ENCODE assay signal across 28 cellular contexts in genomic region chrX:15747626-15748173, GRCh38. TPM values are rescaled to one million over a fixed set of nuclear protein-coding genes. Genes with fewer than 3 reads are reported as not detected.
DNase-seq lines count a peak whose midpoint lies in the region; ATAC-seq, FAIRE-seq and TF ChIP-seq lines count a peak whose summit lies in the region.
"Had no signal": no experiment of that assay in that cellular context is flagged by ENCODE, and none has a peak within 500 bp of the region (broad histone marks: within the 10 kb centered on the region; RNA-seq: fewer than 3 reads in every experiment).

No MANE protein-coding gene starts in this region.

- DNase-seq in NCI-H82 (lab: John Stamatoyannopoulos, UW), result peak; percentile 29
- DNase-seq in NCI-H82 treated with DMSO at 0.1 percent for 48 hours (lab: John Stamatoyannopoulos, UW; ENCODE audit: unreplicated experiment), result no peak
- DNase-seq in H9, result no peak
- DNase-seq in H1 (ENCODE audit: low read depth in 1 of 2, low spot score in 2 of 2), result no peak
- DNase-seq in nephron progenitor cell, result peak; percentile 16
- DNase-seq in adrenal gland, result no peak
- no peak for DNase-seq in GM03348 (ENCODE audit: low spot score)
- DNase-seq: 8988T; activated CD4-positive, CD25-positive, alpha-beta regulatory T cell treated with anti-CD3 and anti-CD28 coated beads, Interleukin-2, amount 50 U/mL, for 72 hours; activated gamma-delta T cell treated with Interleukin-2 at 50 U/mL for 16 hours; activated T-cell treated with anti-CD3 and anti-CD28 coated beads, Interleukin-2, amount 50 U/mL, for 24 hours; H7; KG1; kidney glomerular epithelial cell; MG63; NCI-H1417 treated with DMSO at 0.1 percent for 48 hours; NCI-H2081; NCI-H226; sigmoid colon; stimulated activated CD4-positive, alpha-beta T cell treated with anti-CD3 and anti-CD28 coated beads, Interleukin-4, amount 100 ng/mL, for 4 hours; stimulated activated naive CD4-positive, alpha-beta T cell; SW 1271 had no signal

- no peak for TF ChIP-seq CTCF in H9 (conservative IDR thresholded peaks at IDR 0.05)
- TF ChIP-seq CTCF in H1 (IDR thresholded peaks at IDR 0.05; ENCODE audit: control extremely low read depth in 1 of 3, insufficient read depth in 1 of 3, low read depth in 1 of 3, low read length in 3 of 3), result no peak
- TF ChIP-seq CTCF in nephron progenitor cell (IDR thresholded peaks at IDR 0.05), result no peak
- no peak for TF ChIP-seq CTCF in adrenal gland (IDR thresholded peaks at IDR 0.05)

- no peak overlapping the region for H3K4me3 ChIP-seq in H1 (ENCODE audit: extremely low read depth in 1 of 4, insufficient read depth in 2 of 4, low read depth in 3 of 4, low read length in 4 of 4)
- H3K4me3 ChIP-seq in adrenal gland, result no peak overlapping the region
- H3K4me3 ChIP-seq: breast epithelium, lung, MG63, sigmoid colon had no signal

- H3K36me3 ChIP-seq in H1 (ENCODE audit: control insufficient read depth in 2 of 4, insufficient read depth in 4 of 4, low read length in 3 of 4), result no peaks in the 10 kb centered on the region
- H3K36me3 ChIP-seq in adrenal gland (replicated peaks in 1 of 2), result no peaks in the 10 kb centered on the region
- H3K36me3 ChIP-seq: breast epithelium, MG63, sigmoid colon had no signal

- TF ChIP-seq EP300 in H1 (IDR thresholded peaks at IDR 0.05; ENCODE audit: borderline replicate concordance in 1 of 2, low read depth in 2 of 2, low read length in 2 of 2), result no peak

- H3T11ph ChIP-seq in H9 (ENCODE audit: low read length), result no peak overlapping the region

- no peak overlapping the region for H3K14ac ChIP-seq in H9 (ENCODE audit: insufficient read depth, low read length)
- no peak overlapping the region for H3K14ac ChIP-seq in H1 (ENCODE audit: insufficient read length)

- peaks cover 55 to 60% of the 10 kb centered on the region in 2 experiments for H3K4me1 Mint-ChIP-seq in H9
- peaks cover 44% of the 10 kb centered on the region for H3K4me1 Mint-ChIP-seq in nephron progenitor cell

- H3K9ac ChIP-seq in H9 (ENCODE audit: extremely low read depth, insufficient read length, low read length) (no peak overlapping the region), H1 (replicated peaks in 1 of 4; ENCODE audit: extremely low read depth in 1 of 4, low read depth in 3 of 4, low read length in 3 of 4) (no peak overlapping the region)

- intact Hi-C loops in adrenal gland (cut with DNase I), result no loop called here

- ATAC-seq in GM18498 (IDR thresholded peaks at IDR 0.05; ENCODE audit: unreplicated experiment), result no peak

- peaks cover 7% of the 10 kb centered on the region for H3K4me1 ChIP-seq in H9 (ENCODE audit: insufficient read depth, low read length)
- H3K4me1 ChIP-seq in H1 (replicated peaks in 1 of 4; ENCODE audit: control insufficient read depth in 3 of 4, insufficient read depth in 4 of 4, low read length in 3 of 4), result peaks cover 0 to 3% (median 1%) of the 10 kb centered on the region in 4 experiments; a peak in 3 of 7 replicates
- peaks cover 0 to 34% of the 10 kb centered on the region in 2 donors for H3K4me1 ChIP-seq in adrenal gland (replicated peaks in 1 of 2)
- H3K4me1 ChIP-seq: breast epithelium had no signal

- H3K79me2 ChIP-seq in H9 (ENCODE audit: insufficient read depth, low read length) (no peaks in the 10 kb centered on the region), H1 (ENCODE audit: control insufficient read depth in 1 of 2, insufficient read depth in 2 of 2, low read length in 2 of 2) (no peaks in the 10 kb centered on the region)

- H4K5ac ChIP-seq in H9 (ENCODE audit: insufficient read length, low read depth, low read length) (no peak overlapping the region), H1 (ENCODE audit: insufficient read length, low read depth, low read length) (no peak overlapping the region)

- H2BK120ac ChIP-seq in H9 (ENCODE audit: low read depth, low read length, poor library complexity, severe bottlenecking) (no peak overlapping the region), H1 (replicated peaks; ENCODE audit: low read depth, low read length) (no peak overlapping the region)

- TF ChIP-seq POLR2A in H1 (IDR thresholded peaks at IDR 0.05; ENCODE audit: control extremely low read depth in 1 of 2, low read depth in 2 of 2, low read length in 2 of 2) (no peak), adrenal gland (IDR thresholded peaks at IDR 0.05) (no peak)

- H3K27me3 ChIP-seq in H9 (ENCODE audit: insufficient read depth, low read length) (no peaks in the 10 kb centered on the region), H1 (replicated peaks in 1 of 4; ENCODE audit: control insufficient read depth in 3 of 4, extremely low read depth in 1 of 4, insufficient read depth in 3 of 4, low read length in 3 of 4) (no peaks in the 10 kb centered on the region), adrenal gland (no peaks in the 10 kb centered on the region)
- H3K27me3 ChIP-seq: breast epithelium, MG63, sigmoid colon had no signal

- no peak overlapping the region for H3K27ac ChIP-seq in H9 (ENCODE audit: insufficient read length, low read depth, low read length)
- no peak overlapping the region for H3K27ac ChIP-seq in H1 (ENCODE audit: low read depth, low read length)
- no peak overlapping the region for H3K27ac ChIP-seq in adrenal gland
- H3K27ac ChIP-seq: breast epithelium, sigmoid colon had no signal

- H3K23ac ChIP-seq in H9 (ENCODE audit: insufficient read length, low read depth, low read length), result no peak overlapping the region
- H3K23ac ChIP-seq in H1 (ENCODE audit: insufficient read length), result no peak overlapping the region

- H2BK5ac ChIP-seq in H9 (ENCODE audit: insufficient read length, low read length) (no peak overlapping the region), H1 (ENCODE audit: low read depth, low read length) (no peak overlapping the region)

- peak; percentile 89 for FAIRE-seq in H1 (lab: Jason Lieb, UNC)
- FAIRE-seq: GM12892, RCC 7860, urothelium cell line had no signal

- CTCF ChIA-PET in H1 (lab: Charles Lee; ENCODE audit: partially characterized antibody), result no interaction called here

- H3K27me3 Mint-ChIP-seq in H9 (ENCODE audit: low read depth), result no peaks in the 10 kb centered on the region
- H3K27me3 Mint-ChIP-seq in nephron progenitor cell (ENCODE audit: low read depth, poor library complexity), result peaks cover 7% of the 10 kb centered on the region
- H3K27me3 Mint-ChIP-seq: activated T-cell treated with anti-CD3 and anti-CD28 coated beads, Interleukin-2, amount 50 U/mL, for 24 hours had no signal

- H2BK12ac ChIP-seq in H9 (ENCODE audit: insufficient read length, low read depth, low read length), result no peak overlapping the region
- no peak overlapping the region for H2BK12ac ChIP-seq in H1 (ENCODE audit: low read depth, low read length)

- H3K18ac ChIP-seq in H9 (ENCODE audit: insufficient read length, low read depth, low read length) (no peak overlapping the region), H1 (ENCODE audit: extremely low read depth, low read length) (peak overlapping the region; percentile 48; the same call in 1 of the 2 replicates)

- no peak overlapping the region for H2AFZ ChIP-seq in H9 (ENCODE audit: low read length)
- no peak overlapping the region for H2AFZ ChIP-seq in H1 (ENCODE audit: low read length)

- H4K20me1 ChIP-seq in H9 (ENCODE audit: control insufficient read depth, insufficient read depth, insufficient read length), result no peaks in the 10 kb centered on the region
- H4K20me1 ChIP-seq in H1 (replicated peaks in 1 of 2; ENCODE audit: control insufficient read depth in 1 of 2, insufficient read depth in 2 of 2, low read length in 2 of 2), result no peaks in the 10 kb centered on the region

- H3K27ac Mint-ChIP-seq in H9 (peak overlapping the region in 2 of 3 experiments; percentile 8 to 67; a peak in 3 of 7 replicates), nephron progenitor cell (no peak overlapping the region)
- H3K27ac Mint-ChIP-seq: activated T-cell treated with anti-CD3 and anti-CD28 coated beads, Interleukin-2, amount 50 U/mL, for 24 hours had no signal

- no peak for TF ChIP-seq RAD21 in H1 (IDR thresholded peaks at IDR 0.05 in 1 of 2, conservative IDR thresholded peaks at IDR 0.05 in 1 of 2; ENCODE audit: low read depth in 2 of 2, low read length in 2 of 2)

- H3K23me2 ChIP-seq in H9 (ENCODE audit: insufficient read length, low read depth, low read length, poor library complexity, severe bottlenecking) (no peaks in the 10 kb centered on the region), H1 (ENCODE audit: low read depth, low read length) (no peaks in the 10 kb centered on the region)

- H2AK5ac ChIP-seq in H9 (ENCODE audit: insufficient read length, low read length) (no peak overlapping the region), H1 (ENCODE audit: low read depth, low read length) (no peak overlapping the region)

- no peak overlapping the region for H3K4ac ChIP-seq in H9 (ENCODE audit: low read depth, low read length)
- no peak overlapping the region for H3K4ac ChIP-seq in H1 (replicated peaks; ENCODE audit: insufficient read length, low read depth, low read length)

- WGBS in H9 (ENCODE audit: extremely low coverage, insufficient read length, low lambda C conversion rate), result no CpG with 5 or more reads among the region's 13 CpGs
- 56% methylated on average over 6 of the region's 13 CpGs; no CpG with 5 or more reads in 1 of the 2 experiments for WGBS in H1 (ENCODE audit: extremely low coverage in 1 of 2, insufficient coverage in 1 of 2, insufficient read length in 1 of 2, insufficient replicate concordance in 2 of 2, low coverage in 1 of 2, low lambda C conversion rate in 2 of 2, missing lambda C conversion rate in 1 of 2), 2 experiments
- WGBS in adrenal gland, 4 donors, result 92 to 94% (median 93%) methylated on average over 13 of the region's 13 CpGs

- no peaks in the 10 kb centered on the region for H3K9me3 ChIP-seq in H9 (ENCODE audit: control insufficient read depth, low read depth, low read length)
- no peaks in the 10 kb centered on the region for H3K9me3 ChIP-seq in H1 (ENCODE audit: insufficient read depth in 2 of 2, low read depth in 1 of 2, low read length in 1 of 2)
- H3K9me3 ChIP-seq in adrenal gland (replicated peaks in 1 of 3), result no peaks in the 10 kb centered on the region
- H3K9me3 ChIP-seq: breast epithelium, MG63, sigmoid colon had no signal

- H3K9me3 Mint-ChIP-seq in H9 (no peaks in the 10 kb centered on the region), nephron progenitor cell (no peaks in the 10 kb centered on the region)
- H3K9me3 Mint-ChIP-seq: activated T-cell treated with anti-CD3 and anti-CD28 coated beads, Interleukin-2, amount 50 U/mL, for 24 hours had no signal

- peaks cover 7 to 11% (median 10%) of the 10 kb centered on the region in 3 experiments; a peak in 6 of 7 replicates for H3K36me3 Mint-ChIP-seq in H9 (ENCODE audit: insufficient read depth in 1 of 3, low read depth in 3 of 3)
- H3K36me3 Mint-ChIP-seq in nephron progenitor cell (ENCODE audit: low read depth), result peaks cover 24% of the 10 kb centered on the region

- no peak overlapping the region for H4K8ac ChIP-seq in H9 (replicated peaks; ENCODE audit: insufficient read length, low read depth, low read length)
- no peak overlapping the region for H4K8ac ChIP-seq in H1 (ENCODE audit: extremely low read depth, insufficient read depth, low read length)

- H3K4me2 ChIP-seq in H9 (ENCODE audit: insufficient read depth, insufficient read length, low read length) (no peak overlapping the region), H1 (ENCODE audit: insufficient read depth in 1 of 2, low read depth in 2 of 2, low read length in 2 of 2) (no peak overlapping the region)

- H3K79me1 ChIP-seq in H9 (ENCODE audit: insufficient read depth, low read depth, low read length, poor library complexity, severe bottlenecking) (no peaks in the 10 kb centered on the region), H1 (ENCODE audit: low read depth, low read length) (no peaks in the 10 kb centered on the region)

- H2BK15ac ChIP-seq in H9 (ENCODE audit: low read depth, low read length) (no peak overlapping the region), H1 (ENCODE audit: low read length) (no peak overlapping the region)

- H4K91ac ChIP-seq in H9 (ENCODE audit: insufficient read length, low read depth, low read length) (no peak overlapping the region), H1 (replicated peaks; ENCODE audit: insufficient read length, low read length) (no peak overlapping the region)

- POLR2A ChIA-PET in H1 (lab: Charles Lee; ENCODE audit: partially characterized antibody), result no interaction called here

- H2BK20ac ChIP-seq in H9 (ENCODE audit: low read depth, low read length, poor library complexity, severe bottlenecking), result no peak overlapping the region
- H2BK20ac ChIP-seq in H1 (ENCODE audit: low read length), result no peak overlapping the region

- H3K4me3 Mint-ChIP-seq in H9 (no peak overlapping the region; a peak in 1 of 5 replicates), nephron progenitor cell (no peak overlapping the region)
- H3K4me3 Mint-ChIP-seq: activated T-cell treated with anti-CD3 and anti-CD28 coated beads, Interleukin-2, amount 50 U/mL, for 24 hours had no signal

- H3K56ac ChIP-seq in H9 (ENCODE audit: insufficient read length, low read depth, low read length) (no peak overlapping the region), H1 (replicated peaks; ENCODE audit: insufficient read length, low read depth, low read length) (no peak overlapping the region)

RNA-seq across cellular contexts. Expression of gene CA5B, which starts 9.6 kb away (rescaled TPM):
- total RNA-seq in H9 (2021) (6.4 and 8.3 TPM in 2 replicates), adrenal gland (10 to 100 TPM in 4 of 8 donors, 1 to 10 TPM in 4; 3.3 to 21.6 (median 11.0) TPM)
- 5.8 and 8.6 TPM in 2 replicates for total RNA-seq in H1 (2021; fragmentation: NEBNext Ultra II Directional; extraction: Animal tissue kit (Norgen Biotek cat#: 25700))
- polyA plus RNA-seq in H1 (2011; rRNA removed) (2.3 and 3.3 TPM in 2 replicates), adrenal gland (1 to 10 TPM; 2.5 to 6.7 (median 4.6) TPM)
- polyA plus RNA-seq in H1 (2011; cell fraction: cytosol; rRNA removed), result 3.1 TPM
- polyA plus RNA-seq in H1 (2011; cell fraction: nucleus; rRNA removed), result 5.6 TPM
- polyA plus RNA-seq in H1 (2012, experiment 1 of 2), result 2.8 to 3.8 TPM (median 3.7 TPM) in 4 replicates
- polyA plus RNA-seq in H1 (2012, experiment 2 of 2), result 2.4 TPM
- polyA plus RNA-seq in H1 (2013, experiment 1 of 2), result 4.3 TPM
- 4.4 TPM for polyA plus RNA-seq in H1 (2013, experiment 2 of 2)
- polyA minus RNA-seq in H1 (2011; rRNA and poly(A)+ RNA removed), result 8.5 and 9.5 TPM in 2 replicates
- polyA minus RNA-seq in H1 (2011; cell fraction: cytosol; rRNA and poly(A)+ RNA removed), result 4.1 TPM
- polyA minus RNA-seq in H1 (2011; cell fraction: nucleus; rRNA and poly(A)+ RNA removed), result 7.8 TPM

RNA-seq across cellular contexts. Expression of gene ZRSR2, which starts 42.6 kb away (rescaled TPM):
- total RNA-seq in H9 (2021) (20.2 and 21.1 TPM in 2 replicates), adrenal gland (1 to 10 TPM in 7 of 8 donors, not detected in 1; 2.9 to 9.7 (median 8.3) TPM)
- total RNA-seq in H1 (2021; fragmentation: NEBNext Ultra II Directional; extraction: Animal tissue kit (Norgen Biotek cat#: 25700)), result 6.9 and 7.6 TPM in 2 replicates
- polyA plus RNA-seq in H1 (2011; rRNA removed) (2.4 and 3.9 TPM in 2 replicates), adrenal gland (10 to 100 TPM; 23.7 to 49.1 (median 44.6) TPM)
- 6.4 TPM for polyA plus RNA-seq in H1 (2011; cell fraction: cytosol; rRNA removed)
- polyA plus RNA-seq in H1 (2011; cell fraction: nucleus; rRNA removed), result 2.9 TPM
- 9.3 to 17.0 TPM (median 12.7 TPM) in 4 replicates for polyA plus RNA-seq in H1 (2012, experiment 1 of 2)
- polyA plus RNA-seq in H1 (2012, experiment 2 of 2), result 3.1 TPM
- 10.5 TPM for polyA plus RNA-seq in H1 (2013, experiment 1 of 2)
- 9.5 TPM for polyA plus RNA-seq in H1 (2013, experiment 2 of 2)
- polyA minus RNA-seq in H1 (2011; rRNA and poly(A)+ RNA removed), result 2.3 and 2.5 TPM in 2 replicates
- 2.7 TPM for polyA minus RNA-seq in H1 (2011; cell fraction: cytosol; rRNA and poly(A)+ RNA removed)
- polyA minus RNA-seq in H1 (2011; cell fraction: nucleus; rRNA and poly(A)+ RNA removed), result 5.1 TPM

Comparison
In these comparisons a context has a peak if more than half of its experiments do, and no peak if none do; other contexts are left out.
1. DNase-seq: peak in NCI-H82 (single experiment) and nephron progenitor cell (single experiment); none in NCI-H82 treated with DMSO at 0.1 percent for 48 hours (single experiment), H9 (single experiment), H1 (0 of 2), adrenal gland (0 of 7) and GM03348 (single experiment).